11 cellular contexts compared by ENCODE assay signal in genomic region chr7:158325530-158326381, GRCh38.
DNase-seq lines count a peak whose midpoint lies in the region; ATAC-seq, FAIRE-seq and TF ChIP-seq lines count a peak whose summit lies in the region.
"Had no signal": no experiment of that assay in that cellular context is flagged by ENCODE, and none has a peak within 500 bp of the region (broad histone marks: within the 10 kb centered on the region; RNA-seq: fewer than 3 reads in every experiment).

No MANE protein-coding gene starts in this region.

- dilution Hi-C loops in keratinocyte (cut with MboI; ENCODE audit: extremely low pct_ligation_motif_present, low sequenced_read_pairs), result no loop called here

- H3K9me1 ChIP-seq in keratinocyte (ENCODE audit: control insufficient read depth, extremely low read depth, insufficient read depth, low read length), result no peaks in the 10 kb centered on the region

- intact Hi-C loops in OCI-LY7 (cut with micrococcal nuclease; ENCODE audit: unreplicated experiment), result no loop called here

- no peaks in the 10 kb centered on the region; a peak in 1 of 4 replicates for H3K4me1 ChIP-seq in SK-N-SH (ENCODE audit: control insufficient read depth in 1 of 2, insufficient read depth in 2 of 2, low read depth in 1 of 2, low read length in 1 of 2)
- H3K4me1 ChIP-seq in SJCRH30, result no peaks in the 10 kb centered on the region
- H3K4me1 ChIP-seq in keratinocyte (ENCODE audit: control insufficient read depth, extremely low read depth, insufficient read depth, low read length), result no peaks in the 10 kb centered on the region
- no peaks in the 10 kb centered on the region for H3K4me1 ChIP-seq in OCI-LY7 (ENCODE audit: insufficient read depth, low read length, poor library complexity, severe bottlenecking)

- H3K4me2 ChIP-seq in SK-N-SH (no peak overlapping the region), keratinocyte (ENCODE audit: control insufficient read depth, extremely low read depth, insufficient read depth, low read depth, low read length) (no peak overlapping the region), OCI-LY7 (ENCODE audit: low read length) (no peak overlapping the region)

- no peak for TF ChIP-seq EP300 in SK-N-SH (IDR thresholded peaks at IDR 0.05; ENCODE audit: borderline replicate concordance in 1 of 2, low read depth in 1 of 2, low read length in 1 of 2)

- H3K4me3 ChIP-seq in SK-N-SH (ENCODE audit: low read depth in 2 of 2, low read length in 1 of 2), result no peak overlapping the region
- H3K4me3 ChIP-seq in SJCRH30, result no peak overlapping the region
- no peak overlapping the region for H3K4me3 ChIP-seq in keratinocyte (ENCODE audit: control insufficient read depth in 2 of 3, extremely low read depth in 1 of 3, insufficient read depth in 2 of 3, low read depth in 1 of 3, low read length in 3 of 3)
- no peak overlapping the region for H3K4me3 ChIP-seq in OCI-LY7 (ENCODE audit: low read depth, low read length, poor library complexity, severe bottlenecking)

- no peaks in the 10 kb centered on the region for H3K36me3 ChIP-seq in SK-N-SH (replicated peaks in 1 of 2; ENCODE audit: control insufficient read depth in 1 of 2, insufficient read depth in 2 of 2, low read length in 1 of 2)
- no peaks in the 10 kb centered on the region for H3K36me3 ChIP-seq in SJCRH30
- H3K36me3 ChIP-seq in keratinocyte (ENCODE audit: control insufficient read depth in 2 of 2, extremely low read depth in 1 of 2, insufficient read depth in 2 of 2, low read length in 2 of 2), result no peaks in the 10 kb centered on the region
- H3K36me3 ChIP-seq in OCI-LY7 (ENCODE audit: insufficient read depth, low read length), result no peaks in the 10 kb centered on the region
- H3K36me3 ChIP-seq: neutrophil had no signal

- H3K9me3 ChIP-seq in SK-N-SH, result peaks cover 7% of the 10 kb centered on the region; the same call in 1 of the 2 replicates
- no peaks in the 10 kb centered on the region; the same call in 1 of the 2 replicates for H3K9me3 ChIP-seq in SJCRH30 (replicated peaks)
- peaks cover 32% of the 10 kb centered on the region for H3K9me3 ChIP-seq in keratinocyte (ENCODE audit: control insufficient read depth, low read depth, low read length)
- H3K9me3 ChIP-seq in OCI-LY7 (ENCODE audit: low read length), result 0 out of 2 replicates have a peak, but pooled peaks cover 18% of the 10 kb centered on the region
- H3K9me3 ChIP-seq: neutrophil had no signal

- DNase-seq in SK-N-SH, result peak; percentile 83
- peak; percentile 17 to 27 for DNase-seq in SJCRH30
- DNase-seq in keratinocyte (ENCODE audit: low read depth, low spot score), result no peak
- peak; percentile 81 for DNase-seq in ureter (ENCODE audit: low spot score)
- DNase-seq in OCI-LY7 (ENCODE audit: low spot score), result no peak
- no peak for DNase-seq in stimulated activated CD4-positive, alpha-beta T cell treated with anti-CD3 and anti-CD28 coated beads, Interleukin-4, amount 100 ng/mL, for 24 hours
- no peak for DNase-seq in AG08395 (ENCODE audit: low spot score)
- DNase-seq: activated naive CD4-positive, alpha-beta T cell treated with anti-CD3 and anti-CD28 coated beads, Interleukin-2, amount 10 ng/mL, durations not matched to agents 7 days and 5 days had no signal

- H3K79me2 ChIP-seq in SK-N-SH (ENCODE audit: insufficient read depth) (no peaks in the 10 kb centered on the region), keratinocyte (ENCODE audit: control insufficient read depth, insufficient read depth, low read length) (no peaks in the 10 kb centered on the region), OCI-LY7 (ENCODE audit: insufficient read depth, low read depth, low read length) (no peaks in the 10 kb centered on the region)

- H3K27me3 ChIP-seq in SK-N-SH (ENCODE audit: insufficient read depth) (no peaks in the 10 kb centered on the region), SJCRH30 (no peaks in the 10 kb centered on the region; the same call in 1 of the 2 replicates), keratinocyte (ENCODE audit: control insufficient read depth, extremely low read depth, insufficient read depth, low read length) (no peaks in the 10 kb centered on the region)
- H3K27me3 ChIP-seq: neutrophil had no signal

- H2AFZ ChIP-seq in SK-N-SH (ENCODE audit: low read depth), result no peak overlapping the region
- no peak overlapping the region for H2AFZ ChIP-seq in keratinocyte (ENCODE audit: control insufficient read depth, low read length)
- H2AFZ ChIP-seq in OCI-LY7 (ENCODE audit: low read length), result no peak overlapping the region

- peak; percentile 72 for TF ChIP-seq RAD21 in SK-N-SH (IDR thresholded peaks at IDR 0.05; ENCODE audit: low read length)

- no peak for ATAC-seq in SK-N-SH treated with all-trans-retinoic acid at 6 μM for 48 hours

- H3K9me2 ChIP-seq in SK-N-SH (no peaks in the 10 kb centered on the region), OCI-LY7 (ENCODE audit: insufficient read depth, low read length) (no peaks in the 10 kb centered on the region)

- no TSS peak for BruUV-seq in OCI-LY7 (replicated peaks; lab: Mats Ljungman, UMichigan)

- WGBS in SK-N-SH (ENCODE audit: low lambda C conversion rate), result 63% methylated on average over 22 of the region's 27 CpGs

- H3K9ac ChIP-seq in SK-N-SH (no peak overlapping the region), keratinocyte (ENCODE audit: control insufficient read depth, extremely low read depth, insufficient read depth, low read length) (no peak overlapping the region)

- CTCF ChIA-PET in SK-N-SH (lab: Yijun Ruan, JAX), result interaction anchor here (0.6 to 1.3 kb wide), 9 partner anchors 16 to 894 kb away, joined by 3 to 4 read pairs (median 3); no protein-coding TSS in a partner anchor
- CTCF ChIA-PET in OCI-LY7 (lab: Charles Lee; ENCODE audit: unreplicated experiment), result no interaction called here

- no peaks in the 10 kb centered on the region for H3F3A ChIP-seq in SK-N-SH (replicated peaks; ENCODE audit: insufficient read depth)

- H4K20me1 ChIP-seq in SK-N-SH (ENCODE audit: insufficient read depth), result no peaks in the 10 kb centered on the region
- H4K20me1 ChIP-seq in keratinocyte (ENCODE audit: control insufficient read depth, extremely low read depth, insufficient read depth, low read length), result no peaks in the 10 kb centered on the region
- no peaks in the 10 kb centered on the region for H4K20me1 ChIP-seq in OCI-LY7 (ENCODE audit: insufficient read depth, low read length)

- FAIRE-seq in keratinocyte (lab: Jason Lieb, UNC), result no peak
- FAIRE-seq: GM18507 had no signal

- TF ChIP-seq CTCF in SK-N-SH (IDR thresholded peaks at IDR 0.05), result no peak
- TF ChIP-seq CTCF in keratinocyte (optimal IDR thresholded peaks at IDR 0.05 in 1 of 3, IDR thresholded peaks at IDR 0.05 in 1 of 3, conservative IDR thresholded peaks at IDR 0.05 in 1 of 3; ENCODE audit: extremely low read depth in 1 of 3, insufficient read depth in 2 of 3, low read length in 3 of 3), result peak in 2 of 3 experiments; percentile 35 to 51
- TF ChIP-seq CTCF in OCI-LY7 (conservative IDR thresholded peaks at IDR 0.05; ENCODE audit: low read length), result no peak

- no peak overlapping the region for H3K27ac ChIP-seq in SK-N-SH (ENCODE audit: low read depth in 2 of 2, low read length in 1 of 2)
- no peak overlapping the region for H3K27ac ChIP-seq in SJCRH30
- no peak overlapping the region for H3K27ac ChIP-seq in keratinocyte (ENCODE audit: control insufficient read depth, insufficient read depth, low read length)
- no peak overlapping the region for H3K27ac ChIP-seq in OCI-LY7 (ENCODE audit: low read depth, low read length, poor library complexity, severe bottlenecking)
- H3K27ac ChIP-seq: neutrophil had no signal

- POLR2A ChIA-PET in SK-N-SH (lab: Yijun Ruan, JAX), result no interaction called here
- POLR2A ChIA-PET in OCI-LY7 (lab: Charles Lee), result no interaction called here

TF ChIP-seq in SK-N-SH, 30 proteins besides CTCF, POLR2A, EP300 and RAD21:
- TF ChIP-seq USF2 (IDR thresholded peaks at IDR 0.05; ENCODE audit: borderline replicate concordance, low read depth, low read length), result no peak
- TF ChIP-seq SMC3 (IDR thresholded peaks at IDR 0.05; ENCODE audit: low read depth, low read length), result peak; percentile 43; the same call in 1 of the 2 replicates

TF ChIP-seq in SK-N-SH treated with all-trans-retinoic acid at 6 μM for 48 hours, 23 proteins besides CTCF, POLR2A, EP300 and RAD21 (continues in another document):
- TF ChIP-seq PPARA (CRISPR knock-in tag; IDR thresholded peaks at IDR 0.05; ENCODE audit: borderline replicate concordance), result no peak
- TF ChIP-seq ZNF8 (CRISPR knock-in tag; IDR thresholded peaks at IDR 0.05), result no peak
- TF ChIP-seq ZNF565 (CRISPR knock-in tag; conservative IDR thresholded peaks at IDR 0.05; ENCODE audit: low read depth), result no peak
- TF ChIP-seq RARB (CRISPR knock-in tag; IDR thresholded peaks at IDR 0.05), result no peak
- TF ChIP-seq ZNF70 (CRISPR knock-in tag; IDR thresholded peaks at IDR 0.05), result no peak
- no peak for TF ChIP-seq ZC3H10 (CRISPR knock-in tag; IDR thresholded peaks at IDR 0.05)
- no peak for TF ChIP-seq POU6F1 (CRISPR knock-in tag; IDR thresholded peaks at IDR 0.05; ENCODE audit: borderline replicate concordance, low read depth)
- TF ChIP-seq TCF4 (CRISPR knock-in tag; IDR thresholded peaks at IDR 0.05; ENCODE audit: borderline replicate concordance), result no peak
- TF ChIP-seq ESRRG (CRISPR knock-in tag; IDR thresholded peaks at IDR 0.05), result no peak
- TF ChIP-seq BACH2 (CRISPR knock-in tag; IDR thresholded peaks at IDR 0.05; ENCODE audit: borderline replicate concordance), result no peak
- no peak for TF ChIP-seq GLIS3 (CRISPR knock-in tag; IDR thresholded peaks at IDR 0.05)

Comparison
In these comparisons a context has a peak if more than half of its experiments do, and no peak if none do; other contexts are left out.
1. DNase-seq: peak in SK-N-SH (single experiment), SJCRH30 (2 of 2) and ureter (single experiment); none in keratinocyte (single experiment), OCI-LY7 (single experiment), stimulated activated CD4-positive, alpha-beta T cell treated with anti-CD3 and anti-CD28 coated beads, Interleukin-4, amount 100 ng/mL, for 24 hours (single experiment) and AG08395 (single experiment).
2. CTCF ChIP-seq: peak in keratinocyte (2 of 3); none in SK-N-SH (single experiment) and OCI-LY7 (single experiment).